10 cellular contexts compared by ENCODE assay signal in genomic region chr16:85310868-85311585, GRCh38.
DNase-seq lines count a peak whose midpoint lies in the region; ATAC-seq and TF ChIP-seq lines count a peak whose summit lies in the region.
"Had no signal": no experiment of that assay in that cellular context is flagged by ENCODE, and none has a peak within 500 bp of the region (broad histone marks: within the 10 kb centered on the region; RNA-seq: fewer than 3 reads in every experiment).

No MANE protein-coding gene starts in this region.

- no peaks in the 10 kb centered on the region for H3K27me3 ChIP-seq in testis
- H3K27me3 ChIP-seq: pancreas had no signal

- no peak overlapping the region for H3K4me3 ChIP-seq in testis
- H3K4me3 ChIP-seq: pancreas had no signal

- no peaks in the 10 kb centered on the region for H3K36me3 ChIP-seq in testis (ENCODE audit: low read depth, missing control alignments)
- H3K36me3 ChIP-seq: pancreas had no signal

- peak; percentile 21 to 32 for ATAC-seq in activated T-cell treated with anti-CD3 and anti-CD28 coated beads, Interleukin-2, amount 50 U/mL, for 72 hours (replicated peaks in 1 of 2)
- ATAC-seq in left cardiac atrium: peak; percentile 59 to 63

- no peaks in the 10 kb centered on the region for H3K9me3 ChIP-seq in testis
- H3K9me3 ChIP-seq: pancreas had no signal

- peaks cover 34% of the 10 kb centered on the region for H3K4me1 Mint-ChIP-seq in activated T-cell treated with anti-CD3 and anti-CD28 coated beads, Interleukin-2, amount 50 U/mL, for 72 hours (ENCODE audit: low read depth)

- DNase-seq in activated gamma-delta T cell treated with Interleukin-2 at 50 U/mL for 16 hours: peak; percentile 36
- DNase-seq in activated gamma-delta T cell (lab: John Stamatoyannopoulos, UW): no peak
- peak; percentile 18 to 22 for DNase-seq in activated T-cell treated with anti-CD3 and anti-CD28 coated beads, Interleukin-2, amount 50 U/mL, for 72 hours
- peak; percentile 68 for DNase-seq in left cardiac atrium
- no peak for DNase-seq in testis
- no peak for DNase-seq in GM19238 (ENCODE audit: insufficient read length, low spot score)
- no peak for DNase-seq in HPDE6-E6E7 (ENCODE audit: extremely low spot score)
- DNase-seq in AG20443 (ENCODE audit: low spot score): no peak

- no peaks in the 10 kb centered on the region for H3K36me3 Mint-ChIP-seq in activated T-cell treated with anti-CD3 and anti-CD28 coated beads, Interleukin-2, amount 50 U/mL, for 72 hours (ENCODE audit: insufficient read depth in 2 of 2)

- peak overlapping the region; percentile 71 to 77 for H3K27ac ChIP-seq in testis
- H3K27ac ChIP-seq: RWPE1 had no signal

- TF ChIP-seq CTCF in testis (IDR thresholded peaks at IDR 0.05): no peak

- peak overlapping the region in 1 of 2 donors; percentile 32 for H3K4me3 Mint-ChIP-seq in activated T-cell treated with anti-CD3 and anti-CD28 coated beads, Interleukin-2, amount 50 U/mL, for 72 hours

- no peaks in the 10 kb centered on the region for H3K9me3 Mint-ChIP-seq in activated T-cell treated with anti-CD3 and anti-CD28 coated beads, Interleukin-2, amount 50 U/mL, for 72 hours

- H3K27me3 Mint-ChIP-seq in activated T-cell treated with anti-CD3 and anti-CD28 coated beads, Interleukin-2, amount 50 U/mL, for 72 hours (ENCODE audit: low read depth): no peaks in the 10 kb centered on the region

- 56 to 66% methylated on average over 6 to 27 of the region's 27 CpGs for WGBS in testis, 2 donors

- intact Hi-C loops in left cardiac atrium (cut with DNase I) (loop anchor here in 1 of 2 donors (10.0 kb wide), 1 partner anchor 64 kb away; no protein-coding TSS in a partner anchor), testis (cut with DNase I; ENCODE audit: low total_unique reads) (no loop called here)

- no peak for TF ChIP-seq POLR2A in testis (IDR thresholded peaks at IDR 0.05)

- peaks cover 86% of the 10 kb centered on the region for H3K4me1 ChIP-seq in testis

- H3K27ac Mint-ChIP-seq in activated T-cell treated with anti-CD3 and anti-CD28 coated beads, Interleukin-2, amount 50 U/mL, for 72 hours: no peak overlapping the region

Comparison
In these comparisons a context has a peak if more than half of its experiments do, and no peak if none do; other contexts are left out.
1. DNase-seq: peak in activated gamma-delta T cell treated with Interleukin-2 at 50 U/mL for 16 hours (single experiment), activated T-cell treated with anti-CD3 and anti-CD28 coated beads, Interleukin-2, amount 50 U/mL, for 72 hours (2 of 2) and left cardiac atrium (single experiment); none in activated gamma-delta T cell (single experiment), testis (single experiment), GM19238 (single experiment), HPDE6-E6E7 (single experiment) and AG20443 (single experiment).